ENCODE assay signal across 8 cellular contexts in the genomic region with DNA sequence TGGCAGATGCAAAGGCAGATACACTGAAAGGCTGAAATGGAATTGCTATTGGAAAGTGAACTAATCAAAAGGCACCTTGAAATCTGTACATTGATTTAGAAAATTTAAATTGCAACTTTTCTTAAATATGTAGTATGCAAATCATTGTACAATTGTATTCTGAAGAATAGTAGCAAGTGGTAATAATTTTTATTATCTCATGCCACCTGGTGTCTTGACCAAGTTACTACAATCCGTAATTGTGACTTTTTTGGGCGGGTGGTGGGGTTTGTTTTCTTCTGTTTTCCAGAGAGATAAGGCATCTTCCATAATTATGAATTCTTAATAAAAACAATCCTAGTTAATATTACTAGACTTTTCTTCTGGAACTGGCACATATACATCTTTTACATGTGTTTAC. TPM values are rescaled to one million over a fixed set of nuclear protein-coding genes. Genes with fewer than 3 reads are reported as not detected.
DNase-seq lines count a peak whose midpoint lies in the region; ATAC-seq, FAIRE-seq and TF ChIP-seq lines count a peak whose summit lies in the region.

No MANE protein-coding gene starts in this region.

- no peak for TF ChIP-seq POLR2A in endothelial cell of umbilical vein (IDR thresholded peaks at IDR 0.05; ENCODE audit: low read depth, low read length)

- H3K79me1 ChIP-seq in H9 (ENCODE audit: insufficient read depth, low read depth, low read length, poor library complexity, severe bottlenecking): no peaks in the 10 kb centered on the region

- BruUV-seq in PC-3 (replicated peaks; lab: Mats Ljungman, UMichigan) (no TSS peak), endothelial cell of umbilical vein (replicated peaks; lab: Mats Ljungman, UMichigan) (no TSS peak)

- dilution Hi-C loops in endothelial cell of umbilical vein (cut with MboI; ENCODE audit: extremely low pct_ligation_motif_present, low sequenced_read_pairs): no loop called here

- no peak overlapping the region for H2BK20ac ChIP-seq in H9 (ENCODE audit: low read depth, low read length, poor library complexity, severe bottlenecking)

- peak; percentile 74 for TF ChIP-seq CTCF in H9 (conservative IDR thresholded peaks at IDR 0.05)
- peak; percentile 62 for TF ChIP-seq CTCF in PC-3 (conservative IDR thresholded peaks at IDR 0.05; ENCODE audit: low read depth, low read length)
- TF ChIP-seq CTCF in endothelial cell of umbilical vein (IDR thresholded peaks at IDR 0.05; ENCODE audit: extremely low read depth in 1 of 2, insufficient read depth in 1 of 2, low read depth in 1 of 2, low read length in 2 of 2): peak; percentile 32 to 33

- no peak overlapping the region for H3K27ac ChIP-seq in H9 (ENCODE audit: insufficient read length, low read depth, low read length)
- no peak overlapping the region for H3K27ac ChIP-seq in PC-3 (ENCODE audit: low read length)
- H3K27ac ChIP-seq in endothelial cell of umbilical vein (ENCODE audit: insufficient read depth, low read depth, low read length): no peak overlapping the region

- no peak overlapping the region for H3K56ac ChIP-seq in H9 (ENCODE audit: insufficient read length, low read depth, low read length)

- H2BK12ac ChIP-seq in H9 (ENCODE audit: insufficient read length, low read depth, low read length): no peak overlapping the region

- H4K20me1 ChIP-seq in H9 (ENCODE audit: control insufficient read depth, insufficient read depth, insufficient read length): no peaks in the 10 kb centered on the region
- no peaks in the 10 kb centered on the region for H4K20me1 ChIP-seq in PC-3 (ENCODE audit: low read length)
- H4K20me1 ChIP-seq in endothelial cell of umbilical vein (replicated peaks; ENCODE audit: control insufficient read depth, extremely low read depth, insufficient read depth, low read length): no peaks in the 10 kb centered on the region

- no peak overlapping the region for H2AFZ ChIP-seq in H9 (ENCODE audit: low read length)
- no peak overlapping the region for H2AFZ ChIP-seq in PC-3 (ENCODE audit: low read length)
- no peak overlapping the region for H2AFZ ChIP-seq in endothelial cell of umbilical vein (ENCODE audit: low read depth, low read length)

- H3K23me2 ChIP-seq in H9 (ENCODE audit: insufficient read length, low read depth, low read length, poor library complexity, severe bottlenecking): no peaks in the 10 kb centered on the region

- H3K4me3 ChIP-seq in PC-3 (ENCODE audit: low read length) (no peak overlapping the region), endothelial cell of umbilical vein (replicated peaks in 1 of 3; ENCODE audit: insufficient read depth in 1 of 3, low read depth in 1 of 3, low read length in 3 of 3) (no peak overlapping the region)

- H3K9me3 Mint-ChIP-seq in H9: no peaks in the 10 kb centered on the region

- no peaks in the 10 kb centered on the region for H3K4me1 Mint-ChIP-seq in H9

- no peak overlapping the region for H2BK5ac ChIP-seq in H9 (ENCODE audit: insufficient read length, low read length)

- H4K5ac ChIP-seq in H9 (ENCODE audit: insufficient read length, low read depth, low read length): no peak overlapping the region

- DNase-seq in DMS 273 (lab: John Stamatoyannopoulos, UW; ENCODE audit: unreplicated experiment) (peak; percentile 54), DMS 273 treated with DMSO at 0.1 percent for 48 hours (lab: John Stamatoyannopoulos, UW) (no peak), H9 (no peak), PC-3 (peak; percentile 49), endothelial cell of umbilical vein (ENCODE audit: low read depth, low spot score) (peak; percentile 38), pons (ENCODE audit: low spot score) (peak; percentile 22), SHP77 treated with DMSO at 0.1 percent for 48 hours (lab: John Stamatoyannopoulos, UW) (no peak)

- no peaks in the 10 kb centered on the region for H3K9me1 ChIP-seq in endothelial cell of umbilical vein (replicated peaks; ENCODE audit: control insufficient read depth, extremely low read depth, insufficient read depth, low read length)

- H3K4me2 ChIP-seq in H9 (ENCODE audit: insufficient read depth, insufficient read length, low read length): no peak overlapping the region
- H3K4me2 ChIP-seq in PC-3 (ENCODE audit: low read length): no peak overlapping the region
- H3K4me2 ChIP-seq in endothelial cell of umbilical vein (ENCODE audit: insufficient read depth, low read length): no peak overlapping the region

- no peak overlapping the region for H3K23ac ChIP-seq in H9 (ENCODE audit: insufficient read length, low read depth, low read length)

- H3K4ac ChIP-seq in H9 (ENCODE audit: low read depth, low read length): no peak overlapping the region

- no peaks in the 10 kb centered on the region for H3K9me2 ChIP-seq in PC-3 (replicated peaks; ENCODE audit: low read length)

- H3K9me3 ChIP-seq in H9 (ENCODE audit: control insufficient read depth, low read depth, low read length) (no peaks in the 10 kb centered on the region), PC-3 (ENCODE audit: low read length) (no peaks in the 10 kb centered on the region), endothelial cell of umbilical vein (replicated peaks; ENCODE audit: control insufficient read depth, insufficient read depth, low read length) (no peaks in the 10 kb centered on the region)

- H4K91ac ChIP-seq in H9 (ENCODE audit: insufficient read length, low read depth, low read length): no peak overlapping the region

- FAIRE-seq in endothelial cell of umbilical vein (lab: Jason Lieb, UNC): peak; percentile 72

- H3K79me2 ChIP-seq in H9 (ENCODE audit: insufficient read depth, low read length) (no peaks in the 10 kb centered on the region), PC-3 (ENCODE audit: low read length) (no peaks in the 10 kb centered on the region), endothelial cell of umbilical vein (ENCODE audit: control insufficient read depth, insufficient read depth, low read length) (no peaks in the 10 kb centered on the region)

- H2AK5ac ChIP-seq in H9 (ENCODE audit: insufficient read length, low read length): no peak overlapping the region

- H3K36me3 ChIP-seq in PC-3 (ENCODE audit: low read depth, low read length): no peaks in the 10 kb centered on the region
- no peaks in the 10 kb centered on the region for H3K36me3 ChIP-seq in endothelial cell of umbilical vein (ENCODE audit: control insufficient read depth in 2 of 2, extremely low read depth in 1 of 2, insufficient read depth in 2 of 2, low read length in 2 of 2)

- POLR2A ChIA-PET in PC-3 (lab: Charles Lee; ENCODE audit: unreplicated experiment): no interaction called here
- POLR2A ChIA-PET in endothelial cell of umbilical vein (lab: Charles Lee): no interaction called here

- no peak overlapping the region for H3K14ac ChIP-seq in H9 (ENCODE audit: insufficient read depth, low read length)

- H2BK15ac ChIP-seq in H9 (ENCODE audit: low read depth, low read length): no peak overlapping the region

- WGBS in H9 (ENCODE audit: extremely low coverage, insufficient read length, low lambda C conversion rate): no CpG with 5 or more reads among the region's 2 CpGs

- CTCF ChIA-PET in PC-3 (lab: Charles Lee): no interaction called here
- CTCF ChIA-PET in endothelial cell of umbilical vein (lab: Charles Lee): interaction anchor here (0.7 to 2.7 kb wide), 10 partner anchors 9 to 234 kb away, joined by 3 to 82 read pairs (median 4); no protein-coding TSS in a partner anchor

- H2BK120ac ChIP-seq in H9 (ENCODE audit: low read depth, low read length, poor library complexity, severe bottlenecking): no peak overlapping the region

- no peaks in the 10 kb centered on the region for H3K36me3 Mint-ChIP-seq in H9 (ENCODE audit: insufficient read depth in 1 of 3, low read depth in 3 of 3)

- H3K27me3 ChIP-seq in H9 (ENCODE audit: insufficient read depth, low read length): no peaks in the 10 kb centered on the region
- no peaks in the 10 kb centered on the region for H3K27me3 ChIP-seq in PC-3 (ENCODE audit: low read length)
- H3K27me3 ChIP-seq in endothelial cell of umbilical vein (ENCODE audit: control insufficient read depth in 2 of 2, insufficient read depth in 2 of 2, low read length in 2 of 2): peaks cover 5 to 18% of the 10 kb centered on the region in 2 experiments

- H4K8ac ChIP-seq in H9 (replicated peaks; ENCODE audit: insufficient read length, low read depth, low read length): no peak overlapping the region

- ATAC-seq in PC-3 (no peak; the same call in 1 of the 2 replicates), HG02571 (IDR thresholded peaks at IDR 0.05; ENCODE audit: unreplicated experiment) (no peak)

- no peak overlapping the region for H3T11ph ChIP-seq in H9 (ENCODE audit: low read length)

- H3K4me1 ChIP-seq in H9 (ENCODE audit: insufficient read depth, low read length): no peaks in the 10 kb centered on the region
- H3K4me1 ChIP-seq in PC-3 (ENCODE audit: insufficient read depth, low read length): no peaks in the 10 kb centered on the region
- no peaks in the 10 kb centered on the region for H3K4me1 ChIP-seq in endothelial cell of umbilical vein (ENCODE audit: control insufficient read depth, extremely low read depth, insufficient read depth, low read length)

- intact Hi-C loops in PC-3 (cut with micrococcal nuclease): loop anchor here (1.0 to 10.0 kb wide), 3 partner anchors 89 to 219 kb away; partner anchors contain the start of gene TTK
- intact Hi-C loops in endothelial cell of umbilical vein (cut with micrococcal nuclease): loop anchor here (1.0 kb wide), 3 partner anchors 145 to 316 kb away; no protein-coding TSS in a partner anchor

- no peak overlapping the region for H3K27ac Mint-ChIP-seq in H9

- H3K18ac ChIP-seq in H9 (ENCODE audit: insufficient read length, low read depth, low read length): no peak overlapping the region

- H3K27me3 Mint-ChIP-seq in H9 (ENCODE audit: low read depth): no peaks in the 10 kb centered on the region

- no peaks in the 10 kb centered on the region for H3F3A ChIP-seq in PC-3 (ENCODE audit: low read length, unreplicated experiment)

- no peak overlapping the region for H3K4me3 Mint-ChIP-seq in H9

- H3K9ac ChIP-seq in H9 (ENCODE audit: extremely low read depth, insufficient read length, low read length): no peak overlapping the region
- H3K9ac ChIP-seq in PC-3 (ENCODE audit: low read length): no peak overlapping the region
- H3K9ac ChIP-seq in endothelial cell of umbilical vein (replicated peaks; ENCODE audit: extremely low read depth, insufficient read depth, low read length): no peak overlapping the region

RNA-seq across cellular contexts. Expression of gene BCKDHB, which starts 12.5 kb away (rescaled TPM):
- total RNA-seq in H9 (2021): 26.6 and 28.5 TPM in 2 replicates
- total RNA-seq in PC-3 (2014; rRNA removed): 9.9 and 12.7 TPM in 2 replicates
- total RNA-seq in endothelial cell of umbilical vein: 11.5 and 12.2 TPM in 2 replicates
- polyA plus RNA-seq in endothelial cell of umbilical vein: 4.2 and 5.6 TPM in 2 replicates
- polyA plus RNA-seq in endothelial cell of umbilical vein (2011; cell fraction: cytosol; rRNA removed): 5.5 and 6.1 TPM in 2 replicates
- 6.1 and 8.7 TPM in 2 replicates for polyA plus RNA-seq in endothelial cell of umbilical vein (2011; cell fraction: nucleus; rRNA removed)
- polyA plus RNA-seq in endothelial cell of umbilical vein (2012): 6.4 and 9.0 TPM in 2 replicates
- polyA minus RNA-seq in endothelial cell of umbilical vein: 8.2 and 9.5 TPM in 2 replicates
- polyA minus RNA-seq in endothelial cell of umbilical vein (2011; cell fraction: cytosol; rRNA and poly(A)+ RNA removed): 2.9 TPM
- polyA minus RNA-seq in endothelial cell of umbilical vein (2011; cell fraction: nucleus; rRNA and poly(A)+ RNA removed): 21.9 and 27.6 TPM in 2 replicates

Comparison
In these comparisons a context has a peak if more than half of its experiments do, and no peak if none do; other contexts are left out.
1. DNase-seq: peak in DMS 273 (single experiment), PC-3 (single experiment), endothelial cell of umbilical vein (single experiment) and pons (single experiment); none in DMS 273 treated with DMSO at 0.1 percent for 48 hours (single experiment), H9 (single experiment) and SHP77 treated with DMSO at 0.1 percent for 48 hours (single experiment).
2. Peak in every context shown above with its lines, with median percentiles within 50 percentile points of each other: CTCF ChIP-seq.